8 cellular contexts compared by ENCODE assay signal in genomic region chr17:18780991-18781718, GRCh38. TPM values are rescaled to one million over a fixed set of nuclear protein-coding genes. Genes with fewer than 3 reads are reported as not detected.
A peak's percentile ranks its signal among the peaks of the same experiment; 100 is the strongest.
DNase-seq lines count a peak whose midpoint lies in the region; ATAC-seq and TF ChIP-seq lines count a peak whose summit lies in the region.
"Not testable (repeated sequence)": the region's sequence is repeated elsewhere in the genome, so short reads cannot be mapped to it uniquely, and the experiment has no call there.

Gene TVP23B (plus strand): TSS chr17:18781183. CDS start chr17:18781294, 111 bp downstream.

- peak within 1 kb of the TSS; percentile 89 for H3K27ac Mint-ChIP-seq in activated naive CD8-positive, alpha-beta T cell
- peak within 1 kb of the TSS; percentile 83 for H3K27ac Mint-ChIP-seq in osteocyte (ENCODE audit: unreplicated experiment)

- H3K4me3 ChIP-seq in GM12864 (ENCODE audit: low read depth, low read length) = peak within 1 kb of the TSS; percentile 61
- peak within 1 kb of the TSS; percentile 75 for H3K4me3 ChIP-seq in thoracic aorta

- not testable (repeated sequence) for H3K27me3 ChIP-seq in thoracic aorta (replicated peaks; ENCODE audit: insufficient read depth)

- peak within 1 kb of the TSS; percentile 72 to 81 for H3K27ac ChIP-seq in thoracic aorta

- not testable (repeated sequence) for TF ChIP-seq CTCF in GM12864 (IDR thresholded peaks at IDR 0.05; ENCODE audit: low read depth, low read length, missing control alignments); osteocyte (IDR thresholded peaks at IDR 0.05); thoracic aorta (IDR thresholded peaks at IDR 0.05)

- DNase-seq in GM12864 (ENCODE audit: low read depth) (peak; percentile 88), NCI-H1105 treated with DMSO at 0.1 percent for 48 hours (lab: John Stamatoyannopoulos, UW) (peak; percentile 96), SKM-1 treated with dmso at 0.1 percent for 144 hours (lab: John Stamatoyannopoulos, UW; ENCODE audit: unreplicated experiment) (peak; percentile 88), head of caudate nucleus (peak; percentile 89 to 98 (median 95)), osteocyte (ENCODE audit: extremely low spot score, unreplicated experiment) (peak; percentile 98), thoracic aorta (ENCODE audit: low spot score) (peak; percentile 91)

- H3K4me1 Mint-ChIP-seq in activated naive CD8-positive, alpha-beta T cell (ENCODE audit: low read depth) = peaks cover 25% of the 10 kb centered on the region
- not testable (repeated sequence) for H3K4me1 Mint-ChIP-seq in osteocyte (ENCODE audit: unreplicated experiment)

- not testable (repeated sequence) for H3K9me3 Mint-ChIP-seq in activated naive CD8-positive, alpha-beta T cell (ENCODE audit: low read depth); osteocyte (ENCODE audit: unreplicated experiment)

- H3K4me1 ChIP-seq in thoracic aorta (ENCODE audit: control insufficient read depth in 1 of 2, low read depth in 2 of 2) = peaks cover 0 to 12% of the 10 kb centered on the region in 2 donors

- not testable (repeated sequence) for H3K9me3 ChIP-seq in thoracic aorta

- not testable (repeated sequence) for H3K36me3 Mint-ChIP-seq in activated naive CD8-positive, alpha-beta T cell; osteocyte (ENCODE audit: unreplicated experiment)

- peak within 1 kb of the TSS; percentile 87 for H3K4me3 Mint-ChIP-seq in activated naive CD8-positive, alpha-beta T cell
- H3K4me3 Mint-ChIP-seq in osteocyte (ENCODE audit: unreplicated experiment) = peak within 1 kb of the TSS; percentile 86

- H3K36me3 ChIP-seq in thoracic aorta = not testable (repeated sequence)

- not testable (repeated sequence) for H3K27me3 Mint-ChIP-seq in activated naive CD8-positive, alpha-beta T cell; osteocyte (ENCODE audit: unreplicated experiment)

- intact Hi-C loops in head of caudate nucleus (cut with DNase I) = not testable (repeated sequence)

- ATAC-seq in HG02678 (IDR thresholded peaks at IDR 0.05; ENCODE audit: unreplicated experiment) (peak; percentile 98), thoracic aorta (ENCODE audit: insufficient number of reproducible peaks, low FRiP score, low read depth) (peak; percentile 79)

RNA-seq across cellular contexts. Expression of gene TVP23B, which starts in this region (rescaled TPM):
- total RNA-seq in osteocyte = 33.2 and 39.4 TPM in 2 replicates
- 10 to 100 TPM; 36.0 to 42.3 TPM for total RNA-seq in thoracic aorta

Comparison
In these comparisons a context has a peak if more than half of its experiments do, and no peak if none do; other contexts are left out.
1. Peak in every context shown above with its lines: DNase-seq, ATAC-seq, H3K4me3 ChIP-seq and H3K27ac ChIP-seq.